In genomic region chr19:2783781-2784145, GRCh38 we compare ENCODE assay signal across 8 cellular contexts. TPM values are rescaled to one million over a fixed set of nuclear protein-coding genes. Genes with fewer than 3 reads are reported as not detected.
DNase-seq lines count a peak whose midpoint lies in the region; ATAC-seq, FAIRE-seq and TF ChIP-seq lines count a peak whose summit lies in the region.

No MANE protein-coding gene starts in this region.

- H3K36me3 ChIP-seq in GM06990 (ENCODE audit: control insufficient read depth, insufficient read depth, low read length) (peaks cover 4% of the 10 kb centered on the region), Peyer's patch (no peaks in the 10 kb centered on the region), endothelial cell of umbilical vein (ENCODE audit: control insufficient read depth in 2 of 2, extremely low read depth in 1 of 2, insufficient read depth in 2 of 2, low read length in 2 of 2) (no peaks in the 10 kb centered on the region), psoas muscle (ENCODE audit: insufficient read depth in 1 of 2, low read depth in 1 of 2) (no peaks in the 10 kb centered on the region), H7 (replicated peaks; ENCODE audit: control insufficient read depth, insufficient read depth, low read length) (peaks cover 1% of the 10 kb centered on the region; the same call in 1 of the 2 replicates)

- ATAC-seq in psoas muscle (no peak), HG03442 (IDR thresholded peaks at IDR 0.05; ENCODE audit: unreplicated experiment) (no peak), HG03378 (IDR thresholded peaks at IDR 0.05; ENCODE audit: unreplicated experiment) (no peak)

- dilution Hi-C loops in endothelial cell of umbilical vein (cut with MboI; ENCODE audit: extremely low pct_ligation_motif_present, low sequenced_read_pairs), result no loop called here

- TF ChIP-seq POLR2A in Peyer's patch (IDR thresholded peaks at IDR 0.05) (no peak), endothelial cell of umbilical vein (IDR thresholded peaks at IDR 0.05; ENCODE audit: low read depth, low read length) (no peak)

- H3K4me1 ChIP-seq in Peyer's patch (peaks cover 0 to 39% (median 9%) of the 10 kb centered on the region in 4 donors), endothelial cell of umbilical vein (ENCODE audit: control insufficient read depth, extremely low read depth, insufficient read depth, low read length) (peaks cover 24% of the 10 kb centered on the region), psoas muscle (peaks cover 52% of the 10 kb centered on the region)

- H3K4me2 ChIP-seq in endothelial cell of umbilical vein (ENCODE audit: insufficient read depth, low read length), result peak overlapping the region; percentile 69

- H3K4me3 ChIP-seq in GM06990 (replicated peaks; ENCODE audit: low read depth, low read length), result peak overlapping the region; percentile 22; the same call in 1 of the 2 replicates
- H3K4me3 ChIP-seq in Peyer's patch, result peak overlapping the region in 3 of 4 donors; percentile 67 to 100 (median 83)
- H3K4me3 ChIP-seq in endothelial cell of umbilical vein (replicated peaks in 1 of 3; ENCODE audit: insufficient read depth in 1 of 3, low read depth in 1 of 3, low read length in 3 of 3), result peak overlapping the region in 1 of 3 experiments; percentile 2
- H3K4me3 ChIP-seq in psoas muscle, result peak overlapping the region; percentile 93
- no peak overlapping the region for H3K4me3 ChIP-seq in H7 (ENCODE audit: insufficient read depth, low read depth, low read length)

- no peaks in the 10 kb centered on the region for H4K20me1 ChIP-seq in endothelial cell of umbilical vein (replicated peaks; ENCODE audit: control insufficient read depth, extremely low read depth, insufficient read depth, low read length)

- no peaks in the 10 kb centered on the region for H3K27me3 ChIP-seq in GM06990 (replicated peaks; ENCODE audit: control insufficient read depth, insufficient read depth, low read length)
- H3K27me3 ChIP-seq in Peyer's patch, result no peaks in the 10 kb centered on the region
- H3K27me3 ChIP-seq in endothelial cell of umbilical vein (ENCODE audit: control insufficient read depth in 2 of 2, insufficient read depth in 2 of 2, low read length in 2 of 2), result no peaks in the 10 kb centered on the region
- H3K27me3 ChIP-seq in psoas muscle (ENCODE audit: insufficient read depth in 3 of 3, low read length in 2 of 3), result no peaks in the 10 kb centered on the region
- H3K27me3 ChIP-seq in H7 (ENCODE audit: control insufficient read depth, insufficient read depth, low read length), result no peaks in the 10 kb centered on the region

- no peaks in the 10 kb centered on the region for H3K9me1 ChIP-seq in endothelial cell of umbilical vein (replicated peaks; ENCODE audit: control insufficient read depth, extremely low read depth, insufficient read depth, low read length)

- no TSS peak for BruUV-seq in endothelial cell of umbilical vein (replicated peaks; lab: Mats Ljungman, UMichigan)

- peak overlapping the region; percentile 61 for H2AFZ ChIP-seq in endothelial cell of umbilical vein (ENCODE audit: low read depth, low read length)

- H3K79me2 ChIP-seq in endothelial cell of umbilical vein (ENCODE audit: control insufficient read depth, insufficient read depth, low read length), result peaks cover 69% of the 10 kb centered on the region

- CTCF ChIA-PET in endothelial cell of umbilical vein (lab: Charles Lee), result interaction anchor here (0.8 to 1.1 kb wide), 2 partner anchors 57 to 147 kb away, joined by 4 read pairs; partner anchors contain the start of gene ZNF555

- POLR2A ChIA-PET in endothelial cell of umbilical vein (lab: Charles Lee), result interaction anchor here (0.6 kb wide), 1 partner anchor 48 kb away, joined by 8 read pairs; no protein-coding TSS in a partner anchor

- H3K27ac ChIP-seq in Peyer's patch, result peak overlapping the region; percentile 86 to 96 (median 92)
- peak overlapping the region; percentile 63 for H3K27ac ChIP-seq in endothelial cell of umbilical vein (ENCODE audit: insufficient read depth, low read depth, low read length)
- peak overlapping the region; percentile 97 for H3K27ac ChIP-seq in psoas muscle

- FAIRE-seq in endothelial cell of umbilical vein (lab: Jason Lieb, UNC), result no peak

- WGBS in psoas muscle, 3 donors, result 58 to 68% (median 65%) methylated on average over 7 of the region's 7 CpGs

- DNase-seq in GM06990 (ENCODE audit: extremely low read depth, insufficient read length) (no peak), Peyer's patch (no peak), endothelial cell of umbilical vein (ENCODE audit: low read depth, low spot score) (no peak), psoas muscle (no peak), H7 (no peak)
- no peak for DNase-seq in activated CD4-positive, CD25-positive, alpha-beta regulatory T cell treated with anti-CD3 and anti-CD28 coated beads, Interleukin-2, amount 50 U/mL, for 72 hours

- intact Hi-C loops in endothelial cell of umbilical vein (cut with micrococcal nuclease), result loop anchor here (2.0 kb wide), 1 partner anchor 35 kb away; the partner anchor contains the start of gene ZNF554
- intact Hi-C loops in psoas muscle (cut with DNase I), result no loop called here

- H3K9ac ChIP-seq in endothelial cell of umbilical vein (replicated peaks; ENCODE audit: extremely low read depth, insufficient read depth, low read length), result no peak overlapping the region

- H3K9me3 ChIP-seq in Peyer's patch, result no peaks in the 10 kb centered on the region
- H3K9me3 ChIP-seq in endothelial cell of umbilical vein (replicated peaks; ENCODE audit: control insufficient read depth, insufficient read depth, low read length), result no peaks in the 10 kb centered on the region
- no peaks in the 10 kb centered on the region for H3K9me3 ChIP-seq in psoas muscle

- TF ChIP-seq CTCF in GM06990 (IDR thresholded peaks at IDR 0.05; ENCODE audit: insufficient read depth, low read length, poor library complexity, severe bottlenecking), result no peak
- TF ChIP-seq CTCF in Peyer's patch (IDR thresholded peaks at IDR 0.05), result no peak
- TF ChIP-seq CTCF in endothelial cell of umbilical vein (IDR thresholded peaks at IDR 0.05; ENCODE audit: extremely low read depth in 1 of 2, insufficient read depth in 1 of 2, low read depth in 1 of 2, low read length in 2 of 2), result no peak
- no peak for TF ChIP-seq CTCF in psoas muscle (IDR thresholded peaks at IDR 0.05)

RNA-seq across cellular contexts. Expression of gene SGTA, which starts 0.7 kb away (rescaled TPM):
- 10 to 100 TPM; 26.4 to 62.5 (median 45.7) TPM for total RNA-seq in Peyer's patch
- 72.3 and 76.5 TPM in 2 replicates for total RNA-seq in endothelial cell of umbilical vein
- 119 and 131 TPM in 2 replicates for polyA plus RNA-seq in endothelial cell of umbilical vein
- 88.2 and 98.9 TPM in 2 replicates for polyA plus RNA-seq in endothelial cell of umbilical vein (2011; cell fraction: cytosol; rRNA removed)
- 67.9 and 71.9 TPM in 2 replicates for polyA plus RNA-seq in endothelial cell of umbilical vein (2011; cell fraction: nucleus; rRNA removed)
- polyA plus RNA-seq in endothelial cell of umbilical vein (2012), result 68.7 and 77.3 TPM in 2 replicates
- polyA minus RNA-seq in endothelial cell of umbilical vein, result 32.2 and 39.4 TPM in 2 replicates
- 23.8 TPM for polyA minus RNA-seq in endothelial cell of umbilical vein (2011; cell fraction: cytosol; rRNA and poly(A)+ RNA removed)
- 13.2 and 20.9 TPM in 2 replicates for polyA minus RNA-seq in endothelial cell of umbilical vein (2011; cell fraction: nucleus; rRNA and poly(A)+ RNA removed)
- total RNA-seq in psoas muscle, result 100 to 1,000 TPM in 1 of 4 donors, 10 to 100 TPM in 3; 63.4 to 104 (median 77.8) TPM
- 100 to 1,000 TPM in 2 of 3 donors, 10 to 100 TPM in 1; 99.1 to 186 (median 123) TPM for polyA plus RNA-seq in psoas muscle
- total RNA-seq in H7 (2014; rRNA removed; shearing (Covaris generic)), result 97.4 and 103 TPM in 2 replicates

RNA-seq across cellular contexts. Expression of gene THOP1, which starts 1.5 kb away (rescaled TPM):
- total RNA-seq in Peyer's patch (100 to 1,000 TPM in 1 of 4 donors, 10 to 100 TPM in 3; 24.3 to 142 (median 49.5) TPM), endothelial cell of umbilical vein (108 and 115 TPM in 2 replicates), psoas muscle (10 to 100 TPM; 46.0 to 60.2 (median 55.9) TPM)
- polyA plus RNA-seq in endothelial cell of umbilical vein (82.8 and 88.0 TPM in 2 replicates), psoas muscle (10 to 100 TPM; 58.3 to 92.2 (median 85.9) TPM)
- polyA plus RNA-seq in endothelial cell of umbilical vein (2011; cell fraction: cytosol; rRNA removed), result 75.2 and 90.1 TPM in 2 replicates
- polyA plus RNA-seq in endothelial cell of umbilical vein (2011; cell fraction: nucleus; rRNA removed), result 124 and 136 TPM in 2 replicates
- polyA plus RNA-seq in endothelial cell of umbilical vein (2012), result 93.9 and 96.4 TPM in 2 replicates
- 55.0 and 69.8 TPM in 2 replicates for polyA minus RNA-seq in endothelial cell of umbilical vein
- 149 TPM for polyA minus RNA-seq in endothelial cell of umbilical vein (2011; cell fraction: cytosol; rRNA and poly(A)+ RNA removed)
- polyA minus RNA-seq in endothelial cell of umbilical vein (2011; cell fraction: nucleus; rRNA and poly(A)+ RNA removed), result 31.6 and 31.7 TPM in 2 replicates
- total RNA-seq in H7 (2014; rRNA removed; shearing (Covaris generic)), result 206 and 287 TPM in 2 replicates

RNA-seq across cellular contexts. Expression of gene ZNF554, which starts 35.9 kb away (rescaled TPM):
- total RNA-seq in Peyer's patch (10 to 100 TPM in 1 of 4 donors, 1 to 10 TPM in 3; 2.5 to 15.4 (median 6.7) TPM), endothelial cell of umbilical vein (1.6 and 1.8 TPM in 2 replicates), psoas muscle (1 to 10 TPM; 3.5 to 6.5 (median 4.5) TPM)
- polyA plus RNA-seq in endothelial cell of umbilical vein (1.0 and 1.2 TPM in 2 replicates), psoas muscle (1 to 10 TPM; 1.8 to 5.2 (median 3.6) TPM)
- polyA plus RNA-seq in endothelial cell of umbilical vein (2011; cell fraction: cytosol; rRNA removed), result 0.96 and 1.0 TPM in 2 replicates
- 2.8 and 3.8 TPM in 2 replicates for polyA plus RNA-seq in endothelial cell of umbilical vein (2011; cell fraction: nucleus; rRNA removed)
- polyA plus RNA-seq in endothelial cell of umbilical vein (2012), result 1.0 and 1.1 TPM in 2 replicates
- 1.7 and 1.8 TPM in 2 replicates for polyA minus RNA-seq in endothelial cell of umbilical vein
- 1.8 TPM for polyA minus RNA-seq in endothelial cell of umbilical vein (2011; cell fraction: cytosol; rRNA and poly(A)+ RNA removed)
- polyA minus RNA-seq in endothelial cell of umbilical vein (2011; cell fraction: nucleus; rRNA and poly(A)+ RNA removed), result 0.87 and 1.2 TPM in 2 replicates
- 5.3 and 6.8 TPM in 2 replicates for total RNA-seq in H7 (2014; rRNA removed; shearing (Covaris generic))

RNA-seq across cellular contexts. Expression of gene SLC39A3, which starts 43.9 kb away (rescaled TPM):
- 10 to 100 TPM; 22.1 to 29.7 (median 26.0) TPM for total RNA-seq in Peyer's patch
- total RNA-seq in endothelial cell of umbilical vein, result 25.8 and 28.0 TPM in 2 replicates
- 43.1 and 49.4 TPM in 2 replicates for polyA plus RNA-seq in endothelial cell of umbilical vein
- 42.1 and 42.2 TPM in 2 replicates for polyA plus RNA-seq in endothelial cell of umbilical vein (2011; cell fraction: cytosol; rRNA removed)
- polyA plus RNA-seq in endothelial cell of umbilical vein (2011; cell fraction: nucleus; rRNA removed), result 18.2 and 19.2 TPM in 2 replicates
- polyA plus RNA-seq in endothelial cell of umbilical vein (2012), result 25.7 and 31.5 TPM in 2 replicates
- polyA minus RNA-seq in endothelial cell of umbilical vein, result 14.9 and 29.9 TPM in 2 replicates
- 21.5 TPM for polyA minus RNA-seq in endothelial cell of umbilical vein (2011; cell fraction: cytosol; rRNA and poly(A)+ RNA removed)
- polyA minus RNA-seq in endothelial cell of umbilical vein (2011; cell fraction: nucleus; rRNA and poly(A)+ RNA removed), result 6.7 and 7.7 TPM in 2 replicates
- 10 to 100 TPM; 16.9 to 26.8 (median 20.0) TPM for total RNA-seq in psoas muscle
- 10 to 100 TPM; 28.4 to 70.1 (median 32.6) TPM for polyA plus RNA-seq in psoas muscle
- 42.5 and 45.8 TPM in 2 replicates for total RNA-seq in H7 (2014; rRNA removed; shearing (Covaris generic))

RNA-seq across cellular contexts. Expression of gene ZNF555, which starts 57.5 kb away (rescaled TPM):
- 1 to 10 TPM; 4.4 to 5.8 (median 4.4) TPM for total RNA-seq in Peyer's patch
- 4.7 and 5.4 TPM in 2 replicates for total RNA-seq in endothelial cell of umbilical vein
- polyA plus RNA-seq in endothelial cell of umbilical vein, result 1.2 and 1.6 TPM in 2 replicates
- 2.0 TPM in 2 replicates for polyA plus RNA-seq in endothelial cell of umbilical vein (2011; cell fraction: cytosol; rRNA removed)
- 2.3 and 2.4 TPM in 2 replicates for polyA plus RNA-seq in endothelial cell of umbilical vein (2011; cell fraction: nucleus; rRNA removed)
- 3.3 and 3.5 TPM in 2 replicates for polyA plus RNA-seq in endothelial cell of umbilical vein (2012)
- 5.6 and 6.9 TPM in 2 replicates for polyA minus RNA-seq in endothelial cell of umbilical vein
- polyA minus RNA-seq in endothelial cell of umbilical vein (2011; cell fraction: cytosol; rRNA and poly(A)+ RNA removed), result 0.61 TPM
- polyA minus RNA-seq in endothelial cell of umbilical vein (2011; cell fraction: nucleus; rRNA and poly(A)+ RNA removed), result 2.4 and 5.5 TPM in 2 replicates
- total RNA-seq in psoas muscle, result 10 to 100 TPM in 2 of 4 donors, 1 to 10 TPM in 2; 2.9 to 16.0 (median 8.5) TPM
- polyA plus RNA-seq in psoas muscle, result 1 to 10 TPM; 1.7 to 2.4 (median 1.9) TPM
- 1.9 and 2.0 TPM in 2 replicates for total RNA-seq in H7 (2014; rRNA removed; shearing (Covaris generic))
